Comparison of ENCODE assay signal across 7 cellular contexts in the genomic region with DNA sequence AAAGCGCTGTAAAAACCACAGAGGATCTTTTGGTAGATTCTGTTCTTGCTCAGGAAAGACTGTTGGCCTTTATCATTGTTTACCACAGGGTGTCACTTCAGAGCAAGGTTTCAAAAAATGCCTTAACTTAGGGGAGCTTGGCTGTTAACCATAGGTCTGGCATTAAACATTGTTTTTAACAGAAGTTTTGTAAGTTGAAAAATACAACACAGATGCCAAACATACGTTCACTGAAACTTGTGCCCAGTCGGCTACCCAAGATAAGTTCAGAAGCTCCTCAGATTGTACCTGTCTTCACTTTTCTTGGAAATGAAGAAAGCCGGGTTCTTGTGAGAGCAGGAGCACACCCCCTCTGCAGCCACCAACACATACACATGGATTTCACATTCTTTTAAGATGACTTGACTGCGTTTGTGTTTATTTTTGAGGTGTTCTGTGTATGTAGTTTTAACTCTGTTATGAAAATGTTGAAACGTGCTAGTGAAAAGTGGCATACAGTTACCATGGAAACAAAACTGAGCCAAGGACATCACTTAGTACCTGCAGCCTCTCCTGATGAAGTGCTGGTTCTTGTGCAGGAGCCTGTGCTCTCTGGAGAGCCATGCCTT.
DNase-seq lines count a peak whose midpoint lies in the region; ATAC-seq, FAIRE-seq and TF ChIP-seq lines count a peak whose summit lies in the region.

No MANE protein-coding gene starts in this region.

- FAIRE-seq in GM18507 (lab: Jason Lieb, UNC) (peak; percentile 81), bronchial epithelial cell (lab: Jason Lieb, UNC) (no peak)

- no peak overlapping the region for H3K4me3 ChIP-seq in bronchial epithelial cell (ENCODE audit: low read depth, low read length)

- no peak for ATAC-seq in GM21528 (IDR thresholded peaks at IDR 0.05; ENCODE audit: low FRiP score, unreplicated experiment)
- no peak for ATAC-seq in GM18511 (IDR thresholded peaks at IDR 0.05; ENCODE audit: unreplicated experiment)

- no peaks in the 10 kb centered on the region for H3K27me3 ChIP-seq in bronchial epithelial cell (ENCODE audit: control insufficient read depth, insufficient read depth, low read length)

- TF ChIP-seq CTCF in bronchial epithelial cell (IDR thresholded peaks at IDR 0.05; ENCODE audit: insufficient read depth, low read length, severe bottlenecking): peak; percentile 56

- DNase-seq in GM18507 (ENCODE audit: extremely low spot score, insufficient read length, low read depth) (peak; percentile 17), NCI-H1694 (lab: John Stamatoyannopoulos, UW) (peak; percentile 53), bronchial epithelial cell (ENCODE audit: low read depth) (peak; percentile 71), medulla oblongata (ENCODE audit: extremely low spot score) (peak; percentile 67), SK-N-DZ (ENCODE audit: low spot score) (no peak)

- H3K36me3 ChIP-seq in bronchial epithelial cell (ENCODE audit: control insufficient read depth, insufficient read depth, low read length): no peaks in the 10 kb centered on the region
